8 cellular contexts compared by ENCODE assay signal in the genomic region with DNA sequence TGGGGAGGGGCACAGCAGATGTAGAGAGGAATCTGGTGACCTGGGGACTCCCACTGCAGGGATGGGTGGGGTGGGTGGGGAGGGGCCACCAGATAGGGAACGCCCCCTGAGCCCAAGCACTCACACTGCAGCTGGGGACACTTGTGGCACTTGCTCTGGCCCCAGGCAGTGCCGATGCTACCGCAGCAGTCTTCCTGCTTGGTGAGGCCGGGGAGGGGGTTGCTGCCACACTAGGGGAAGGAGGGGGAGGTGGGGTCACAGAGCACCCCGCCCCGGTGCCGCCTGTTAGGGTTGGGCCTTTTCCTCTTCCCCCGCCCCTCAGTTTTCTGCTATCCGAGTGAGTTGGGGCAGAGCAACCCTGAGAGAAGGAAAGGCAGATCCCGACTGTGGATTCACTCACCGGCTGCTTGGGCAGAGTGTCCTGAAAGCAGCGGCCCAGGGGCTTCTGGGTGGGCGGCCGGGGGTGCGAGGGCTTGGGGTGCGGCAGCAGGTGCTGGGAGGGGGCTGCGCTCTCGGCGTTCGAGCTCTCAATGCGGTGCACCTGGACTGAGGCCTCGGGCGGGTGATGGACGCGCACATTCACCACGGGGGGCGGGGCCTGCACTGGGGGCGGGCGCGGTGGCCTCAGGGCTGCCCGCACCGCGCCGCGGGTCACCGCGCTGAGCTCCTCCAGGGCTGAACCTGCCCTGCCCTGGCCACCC. TPM values are rescaled to one million over a fixed set of nuclear protein-coding genes. Genes with fewer than 3 reads are reported as not detected.
DNase-seq lines count a peak whose midpoint lies in the region; ATAC-seq lines count a peak whose summit lies in the region.

No MANE protein-coding gene starts in this region.

- no peaks in the 10 kb centered on the region for H3K27me3 Mint-ChIP-seq in activated naive CD8-positive, alpha-beta T cell

- DNase-seq in SK-N-DZ (ENCODE audit: low spot score), result peak; percentile 79
- peak; percentile 70 for DNase-seq in stimulated activated CD4-positive, alpha-beta T cell treated with anti-CD3 and anti-CD28 coated beads, Interleukin-1b, Interleukin-23, amount 100 ng/mL, for 48 hours
- no peak for DNase-seq in KBM-7

- peak overlapping the region; percentile 27 for H3K4me3 Mint-ChIP-seq in activated naive CD8-positive, alpha-beta T cell

- H3K36me3 Mint-ChIP-seq in activated naive CD8-positive, alpha-beta T cell, result no peaks in the 10 kb centered on the region

- ATAC-seq in HG03469 (IDR thresholded peaks at IDR 0.05; ENCODE audit: unreplicated experiment) (no peak), HG03045 (IDR thresholded peaks at IDR 0.05; ENCODE audit: unreplicated experiment) (no peak), GM18907 (IDR thresholded peaks at IDR 0.05; ENCODE audit: unreplicated experiment) (no peak)

- H3K9me3 Mint-ChIP-seq in activated naive CD8-positive, alpha-beta T cell (ENCODE audit: low read depth), result no peaks in the 10 kb centered on the region

- no peak overlapping the region for H3K27ac ChIP-seq in HUES6 (ENCODE audit: low read depth, low read length)

- peak overlapping the region; percentile 53 for H3K4me3 ChIP-seq in HUES6 (ENCODE audit: low read depth, low read length)

- in situ Hi-C loops in KBM-7 (cut with MboI; ENCODE audit: low pct_unique_long_range_greater_than_20kb, low sequenced_read_pairs), result no loop called here

- peaks cover 41% of the 10 kb centered on the region for H3K4me1 ChIP-seq in HUES6 (ENCODE audit: control insufficient read depth, insufficient read depth, low read length)

- no peaks in the 10 kb centered on the region for H3K9me3 ChIP-seq in HUES6 (ENCODE audit: control insufficient read depth, insufficient read depth, low read depth, low read length)

- no peaks in the 10 kb centered on the region for H3K36me3 ChIP-seq in HUES6 (ENCODE audit: control insufficient read depth, insufficient read depth, low read length)

- peaks cover 64% of the 10 kb centered on the region for H3K4me1 Mint-ChIP-seq in activated naive CD8-positive, alpha-beta T cell (ENCODE audit: low read depth)

- H3K27me3 ChIP-seq in HUES6 (ENCODE audit: control insufficient read depth, insufficient read depth, low read length), result peaks cover 39% of the 10 kb centered on the region

- no peak overlapping the region for H3K27ac Mint-ChIP-seq in activated naive CD8-positive, alpha-beta T cell

- H3K9ac ChIP-seq in HUES6 (ENCODE audit: low read length), result no peak overlapping the region

RNA-seq across cellular contexts. Expression of a gene that starts 4.7 kb away (rescaled TPM):
- 7.7 and 11.5 TPM in 2 replicates for polyA plus RNA-seq in SK-N-DZ (2014; cell fraction: cytosol; rRNA removed)
- 41.4 and 60.9 TPM in 2 replicates for polyA plus RNA-seq in SK-N-DZ (2014; cell fraction: nucleus; rRNA removed)

RNA-seq across cellular contexts. Expression of a gene that starts 16.8 kb away (rescaled TPM):
- 68.9 and 74.6 TPM in 2 replicates for polyA plus RNA-seq in SK-N-DZ (2014; cell fraction: cytosol; rRNA removed)
- polyA plus RNA-seq in SK-N-DZ (2014; cell fraction: nucleus; rRNA removed), result 51.2 and 87.1 TPM in 2 replicates

RNA-seq across cellular contexts. Expression of a gene that starts 18.9 kb away (rescaled TPM):
- polyA plus RNA-seq in SK-N-DZ (2014; cell fraction: cytosol; rRNA removed), result 59.4 and 85.8 TPM in 2 replicates
- 44.3 and 61.6 TPM in 2 replicates for polyA plus RNA-seq in SK-N-DZ (2014; cell fraction: nucleus; rRNA removed)

RNA-seq across cellular contexts. Expression of a gene that starts 22.4 kb away (rescaled TPM):
- 4.4 and 10.3 TPM in 2 replicates for polyA plus RNA-seq in SK-N-DZ (2014; cell fraction: cytosol; rRNA removed)
- polyA plus RNA-seq in SK-N-DZ (2014; cell fraction: nucleus; rRNA removed), result 6.3 and 10.7 TPM in 2 replicates

RNA-seq across cellular contexts. Expression of a gene that starts 28.6 kb away (rescaled TPM):
- 32.7 and 42.1 TPM in 2 replicates for polyA plus RNA-seq in SK-N-DZ (2014; cell fraction: cytosol; rRNA removed)
- polyA plus RNA-seq in SK-N-DZ (2014; cell fraction: nucleus; rRNA removed), result 92.4 and 96.0 TPM in 2 replicates
